ENCODE assay signal across 19 cellular contexts in the genomic region with DNA sequence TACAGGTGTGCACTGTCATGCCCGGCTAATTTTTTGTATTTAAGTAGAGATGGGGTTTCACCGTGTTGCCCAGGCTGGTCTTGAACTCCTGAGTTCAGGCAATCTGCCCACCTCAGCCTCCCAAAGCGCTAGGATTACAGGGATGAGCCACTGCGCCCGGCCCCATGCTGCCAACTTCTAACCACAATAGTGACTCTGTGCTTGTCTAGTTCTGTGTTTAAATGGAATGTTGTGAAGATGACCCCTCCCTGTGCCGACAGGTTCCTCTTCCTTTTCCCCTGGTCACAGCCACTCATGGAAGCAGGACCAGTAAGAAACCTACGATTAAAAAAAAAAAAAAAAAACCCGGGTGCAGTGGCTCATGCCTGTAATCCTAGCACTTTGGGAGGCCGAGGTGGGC. TPM values are rescaled to one million over a fixed set of nuclear protein-coding genes. Genes with fewer than 3 reads are reported as not detected.
DNase-seq lines count a peak whose midpoint lies in the region; ATAC-seq and TF ChIP-seq lines count a peak whose summit lies in the region.
"Had no signal": no experiment of that assay in that cellular context is flagged by ENCODE, and none has a peak within 500 bp of the region (broad histone marks: within the 10 kb centered on the region; RNA-seq: fewer than 3 reads in every experiment).

No MANE protein-coding gene starts in this region.

- in situ Hi-C loops in mammary epithelial cell (cut with MboI; ENCODE audit: low sequenced_read_pairs in 2 of 2), result loop anchor here in 1 of 2 donors (10.0 kb wide), 1 partner anchor 469 kb away; no protein-coding TSS in a partner anchor

- H3K9me3 ChIP-seq in mammary epithelial cell (replicated peaks; ENCODE audit: insufficient read depth, low read length), result no peaks in the 10 kb centered on the region
- H3K9me3 ChIP-seq: BLaER1 had no signal

- H3K36me3 ChIP-seq in mammary epithelial cell (ENCODE audit: insufficient read depth, low read length), result no peaks in the 10 kb centered on the region
- H3K36me3 ChIP-seq: BLaER1 had no signal

- H3K27ac Mint-ChIP-seq in MCF 10A (ENCODE audit: low read depth, unreplicated experiment) (peak overlapping the region; percentile 24), neural crest cell (ENCODE audit: unreplicated experiment) (peak overlapping the region; percentile 6)
- H3K27ac Mint-ChIP-seq: CD14-positive monocyte; CD4-positive, alpha-beta memory T cell; GM23338; HFFc6 had no signal

- H3K36me3 Mint-ChIP-seq in MCF 10A (ENCODE audit: insufficient read depth, unreplicated experiment) (peaks cover 5% of the 10 kb centered on the region), neural crest cell (ENCODE audit: low read depth) (no peaks in the 10 kb centered on the region)
- H3K36me3 Mint-ChIP-seq: CD14-positive monocyte; CD4-positive, alpha-beta memory T cell had no signal

- no peaks in the 10 kb centered on the region for H3K27me3 ChIP-seq in mammary epithelial cell (ENCODE audit: insufficient read depth, low read length)
- H3K27me3 ChIP-seq: BLaER1 had no signal

- H3K4me2 ChIP-seq in mammary epithelial cell (ENCODE audit: insufficient read depth, low read depth, low read length), result no peak overlapping the region
- H3K4me2 ChIP-seq: GM23338 had no signal

- CTCF ChIA-PET in MCF 10A (lab: Yijun Ruan, JAX) (interaction anchor here (0.7 to 1.8 kb wide), 7 partner anchors 9 to 1190 kb away, joined by 3 to 17 read pairs (median 4); no protein-coding TSS in a partner anchor), mammary epithelial cell (lab: Charles Lee; ENCODE audit: low non-redundant PET) (interaction anchor here (0.6 kb wide), 1 partner anchor 776 kb away, joined by 7 read pairs; no protein-coding TSS in a partner anchor)

- no peak overlapping the region for H3K9ac ChIP-seq in mammary epithelial cell (ENCODE audit: insufficient read depth, low read length)
- H3K9ac ChIP-seq: BLaER1 had no signal

- no peak for ATAC-seq in HG02981 (IDR thresholded peaks at IDR 0.05; ENCODE audit: unreplicated experiment)
- ATAC-seq: GM23338 had no signal

- H3K27me3 Mint-ChIP-seq in MCF 10A (ENCODE audit: insufficient read depth, unreplicated experiment), result no peaks in the 10 kb centered on the region
- H3K27me3 Mint-ChIP-seq in neural crest cell (ENCODE audit: low read depth), result no peaks in the 10 kb centered on the region

- H3K79me2 ChIP-seq in mammary epithelial cell (ENCODE audit: insufficient read depth, low read length), result no peaks in the 10 kb centered on the region

- no peak overlapping the region for H3K27ac ChIP-seq in mammary epithelial cell (ENCODE audit: insufficient read depth, low read depth, low read length)
- H3K27ac ChIP-seq: 22Rv1, BLaER1 had no signal

- intact Hi-C loops in MCF 10A (cut with micrococcal nuclease), result loop anchor here (5.0 kb wide), 2 partner anchors 147 to 402 kb away; partner anchors contain the start of gene EXO1
- intact Hi-C loops in mammary epithelial cell (cut with micrococcal nuclease), result loop anchor here (10.0 kb wide), 1 partner anchor 1259 kb away; no protein-coding TSS in a partner anchor

- H2AFZ ChIP-seq in mammary epithelial cell (ENCODE audit: low read depth, low read length), result no peak overlapping the region
- H2AFZ ChIP-seq: GM23338 had no signal

- H4K20me1 ChIP-seq in mammary epithelial cell (ENCODE audit: insufficient read depth, low read length), result no peaks in the 10 kb centered on the region
- H4K20me1 ChIP-seq: BLaER1 had no signal

- WGBS in mammary epithelial cell (ENCODE audit: low coverage, missing lambda C conversion rate), result 53% methylated on average over 7 of the region's 9 CpGs

- H3K4me1 ChIP-seq in mammary epithelial cell (ENCODE audit: insufficient read depth, low read length), result peaks cover 3% of the 10 kb centered on the region

- H3K9me3 Mint-ChIP-seq in MCF 10A (ENCODE audit: unreplicated experiment) (no peaks in the 10 kb centered on the region), neural crest cell (no peaks in the 10 kb centered on the region)
- H3K9me3 Mint-ChIP-seq: CD14-positive monocyte; CD4-positive, alpha-beta memory T cell; GM23338; HFFc6 had no signal

- BruUV-seq in MCF 10A (replicated peaks; lab: Mats Ljungman, UMichigan), result no TSS peak
- no TSS peak for BruUV-seq in mammary epithelial cell (replicated peaks; lab: Mats Ljungman, UMichigan)

- POLR2A ChIA-PET in MCF 10A (lab: Yijun Ruan, JAX), result no interaction called here

- no peak for TF ChIP-seq CTCF in MCF 10A (IDR thresholded peaks at IDR 0.05; ENCODE audit: unreplicated experiment)
- no peak for TF ChIP-seq CTCF in mammary epithelial cell (conservative IDR thresholded peaks at IDR 0.05 in 1 of 2, IDR thresholded peaks at IDR 0.05 in 1 of 2; ENCODE audit: extremely low read depth in 1 of 2, insufficient read depth in 1 of 2, low read depth in 1 of 2, low read length in 2 of 2)
- no peak for TF ChIP-seq CTCF in neural crest cell (conservative IDR thresholded peaks at IDR 0.05)

- H3K4me3 ChIP-seq in mammary epithelial cell (replicated peaks in 1 of 3; ENCODE audit: insufficient read depth in 1 of 3, low read depth in 2 of 3, low read length in 3 of 3), result no peak overlapping the region
- H3K4me3 ChIP-seq: BLaER1, GM23338 had no signal

- H3K4me3 Mint-ChIP-seq in MCF 10A (ENCODE audit: unreplicated experiment) (no peak overlapping the region), neural crest cell (no peak overlapping the region)
- H3K4me3 Mint-ChIP-seq: CD14-positive monocyte; CD4-positive, alpha-beta memory T cell; GM23338; HFFc6 had no signal

- peaks cover 34% of the 10 kb centered on the region for H3K4me1 Mint-ChIP-seq in MCF 10A (ENCODE audit: insufficient read depth, unreplicated experiment)
- H3K4me1 Mint-ChIP-seq in neural crest cell, result peaks cover 18% of the 10 kb centered on the region

- no peak for DNase-seq in MCF 10A (ENCODE audit: unreplicated experiment)
- DNase-seq in mammary epithelial cell, result no peak
- peak; percentile 52 for DNase-seq in M059J (ENCODE audit: low read depth)
- DNase-seq in RKO (ENCODE audit: low spot score), result peak; percentile 75
- DNase-seq in neural crest cell (ENCODE audit: low read depth, low spot score), result no peak
- DNase-seq in RPMI8226, result no peak
- no peak for DNase-seq in DMS53 treated with DMSO at 0.1 percent for 48 hours (lab: John Stamatoyannopoulos, UW; ENCODE audit: unreplicated experiment)
- DNase-seq: CD4-positive, alpha-beta memory T cell; DMS153; DND-41; HCEC 1CT; HFFc6 had no signal

- dilution Hi-C loops in mammary epithelial cell (cut with HindIII; ENCODE audit: low sequenced_read_pairs), result no loop called here

RNA-seq across cellular contexts. Expression of gene MAP1LC3C, which starts 4.7 kb away (rescaled TPM):
- total RNA-seq in MCF 10A (2022) (not detected in 2 replicates), mammary epithelial cell (not detected), neural crest cell (0.54 and 1.1 TPM in 2 replicates)
- not detected for polyA plus RNA-seq in mammary epithelial cell
- not detected for polyA minus RNA-seq in mammary epithelial cell
- not detected in 2 replicates for total RNA-seq in M059J (2014; rRNA removed; shearing (Covaris generic))
- total RNA-seq: A673; CD4-positive, alpha-beta memory T cell; HFFc6 had no signal
- polyA plus RNA-seq: AG04450; CD14-positive monocyte; CD4-positive, alpha-beta memory T cell had no signal

RNA-seq across cellular contexts. Expression of gene BECN2, which starts 36.6 kb away (rescaled TPM):
- total RNA-seq in MCF 10A (2022) (not detected in 2 replicates), mammary epithelial cell (not detected), neural crest cell (not detected in 2 replicates)
- polyA plus RNA-seq in mammary epithelial cell, result not detected
- polyA minus RNA-seq in mammary epithelial cell, result not detected
- not detected in 2 replicates for total RNA-seq in M059J (2014; rRNA removed; shearing (Covaris generic))
- total RNA-seq: A673; CD4-positive, alpha-beta memory T cell; GM23338; HFFc6 had no signal
- polyA plus RNA-seq: AG04450; CD14-positive monocyte; CD4-positive, alpha-beta memory T cell; GM23338 had no signal

Comparison
In these comparisons a context has a peak if more than half of its experiments do, and no peak if none do; other contexts are left out.
1. DNase-seq: peak in M059J (single experiment) and RKO (single experiment); none in MCF 10A (single experiment), mammary epithelial cell (single experiment), neural crest cell (single experiment), RPMI8226 (single experiment) and DMS53 treated with DMSO at 0.1 percent for 48 hours (single experiment).